Comparison of ENCODE assay signal across 14 cellular contexts in the genomic region with DNA sequence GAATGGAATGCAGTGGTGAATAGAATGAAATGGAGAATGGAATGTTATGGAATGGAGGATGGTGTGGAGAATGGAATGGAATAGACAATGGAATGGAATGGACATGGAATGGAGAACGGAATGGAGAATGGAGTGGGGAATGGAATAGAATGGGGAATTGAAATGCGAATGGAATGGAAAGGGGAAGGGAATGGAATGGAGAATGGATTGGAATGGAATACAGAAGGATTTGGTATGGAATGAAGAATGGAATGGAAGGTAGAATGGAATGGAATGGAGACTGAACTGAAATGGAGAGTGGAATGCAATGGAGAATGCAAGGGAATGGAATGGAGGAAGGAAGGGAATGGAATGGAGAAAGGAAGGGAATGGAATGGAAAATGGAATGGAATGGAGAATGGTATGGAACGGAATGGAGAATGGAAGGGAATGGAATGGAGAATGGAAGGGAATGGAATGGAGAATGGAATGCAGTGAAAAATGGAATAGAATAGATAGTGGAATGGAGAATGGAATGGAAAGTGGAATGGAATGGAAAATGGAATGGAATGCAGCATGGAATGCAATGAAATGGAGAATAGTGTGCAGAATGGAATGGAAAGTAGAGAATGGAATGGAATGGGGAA.
DNase-seq lines count a peak whose midpoint lies in the region; ATAC-seq, FAIRE-seq and TF ChIP-seq lines count a peak whose summit lies in the region.
"Had no signal": no experiment of that assay in that cellular context is flagged by ENCODE, and none has a peak within 500 bp of the region (broad histone marks: within the 10 kb centered on the region; RNA-seq: fewer than 3 reads in every experiment).

No MANE protein-coding gene starts in this region.

- H3K9ac ChIP-seq in H9 (ENCODE audit: extremely low read depth, insufficient read length, low read length) (no peak overlapping the region), HUES48 (ENCODE audit: low read depth, low read length) (no peak overlapping the region), H1 (replicated peaks in 1 of 4; ENCODE audit: extremely low read depth in 1 of 4, low read depth in 3 of 4, low read length in 3 of 4) (no peak overlapping the region)

- no peak overlapping the region for H2AFZ ChIP-seq in H9 (ENCODE audit: low read length)
- no peak overlapping the region for H2AFZ ChIP-seq in H1 (ENCODE audit: low read length)

- H2BK120ac ChIP-seq in H9 (ENCODE audit: low read depth, low read length, poor library complexity, severe bottlenecking) (no peak overlapping the region), H1 (replicated peaks; ENCODE audit: low read depth, low read length) (no peak overlapping the region)

- H4K8ac ChIP-seq in H9 (replicated peaks; ENCODE audit: insufficient read length, low read depth, low read length) (no peak overlapping the region), H1 (ENCODE audit: extremely low read depth, insufficient read depth, low read length) (no peak overlapping the region)

- H3K4ac ChIP-seq in H9 (ENCODE audit: low read depth, low read length) (no peak overlapping the region), H1 (replicated peaks; ENCODE audit: insufficient read length, low read depth, low read length) (no peak overlapping the region)

- no peak overlapping the region for H3K23ac ChIP-seq in H9 (ENCODE audit: insufficient read length, low read depth, low read length)
- H3K23ac ChIP-seq in H1 (ENCODE audit: insufficient read length) = no peak overlapping the region

- H3K4me1 ChIP-seq in H9 (ENCODE audit: insufficient read depth, low read length) (no peaks in the 10 kb centered on the region), HUES48 (ENCODE audit: control insufficient read depth, insufficient read depth, low read length) (no peaks in the 10 kb centered on the region), H1 (replicated peaks in 1 of 4; ENCODE audit: control insufficient read depth in 3 of 4, insufficient read depth in 4 of 4, low read length in 3 of 4) (no peaks in the 10 kb centered on the region)
- H3K4me1 ChIP-seq: HAP-1 had no signal

- TF ChIP-seq POLR2A in H1 (IDR thresholded peaks at IDR 0.05; ENCODE audit: control extremely low read depth in 1 of 2, low read depth in 2 of 2, low read length in 2 of 2) = no peak

- H3K4me2 ChIP-seq in H9 (ENCODE audit: insufficient read depth, insufficient read length, low read length) (no peak overlapping the region), H1 (ENCODE audit: insufficient read depth in 1 of 2, low read depth in 2 of 2, low read length in 2 of 2) (no peak overlapping the region)

- H4K5ac ChIP-seq in H9 (ENCODE audit: insufficient read length, low read depth, low read length) = no peak overlapping the region
- no peak overlapping the region for H4K5ac ChIP-seq in H1 (ENCODE audit: insufficient read length, low read depth, low read length)

- no peaks in the 10 kb centered on the region for H3K27me3 Mint-ChIP-seq in H9 (ENCODE audit: low read depth)
- H3K27me3 Mint-ChIP-seq: CD4-positive, alpha-beta memory T cell had no signal

- no peak overlapping the region for H3K4me3 Mint-ChIP-seq in H9
- H3K4me3 Mint-ChIP-seq: CD4-positive, alpha-beta memory T cell had no signal

- H3K36me3 Mint-ChIP-seq in H9 (ENCODE audit: insufficient read depth in 1 of 3, low read depth in 3 of 3) = peaks cover under 1 to 4% (median under 1%) of the 10 kb centered on the region in 3 experiments; a peak in 3 of 7 replicates

- H3K27ac Mint-ChIP-seq in H9 = no peak overlapping the region
- H3K27ac Mint-ChIP-seq: CD4-positive, alpha-beta memory T cell had no signal

- H3K36me3 ChIP-seq in HUES48 (ENCODE audit: control insufficient read depth, insufficient read depth, low read length) (peaks cover 33% of the 10 kb centered on the region), H1 (ENCODE audit: control insufficient read depth in 2 of 4, insufficient read depth in 4 of 4, low read length in 3 of 4) (peaks cover 0 to 63% (median 11%) of the 10 kb centered on the region in 4 experiments; a peak in 5 of 8 replicates)

- H3K56ac ChIP-seq in H9 (ENCODE audit: insufficient read length, low read depth, low read length) (no peak overlapping the region), H1 (replicated peaks; ENCODE audit: insufficient read length, low read depth, low read length) (no peak overlapping the region)

- H3T11ph ChIP-seq in H9 (ENCODE audit: low read length) = no peak overlapping the region

- H3K9me3 ChIP-seq in H9 (ENCODE audit: control insufficient read depth, low read depth, low read length) (peaks cover 91% of the 10 kb centered on the region), HUES48 (ENCODE audit: control insufficient read depth, insufficient read depth, low read length) (peaks cover 87% of the 10 kb centered on the region), H1 (ENCODE audit: insufficient read depth in 2 of 2, low read depth in 1 of 2, low read length in 1 of 2) (peaks cover 4 to 78% of the 10 kb centered on the region in 2 experiments; a peak in 3 of 4 replicates)
- H3K9me3 ChIP-seq: HAP-1 had no signal

- POLR2A ChIA-PET in H1 (lab: Charles Lee; ENCODE audit: partially characterized antibody) = no interaction called here

- DNase-seq in H9 (no peak), H1 (ENCODE audit: low read depth in 1 of 2, low spot score in 2 of 2) (no peak), germinal center (ENCODE audit: low spot score) (no peak), NOMO-1 treated with dmso at 0.1 percent for 144 hours (lab: John Stamatoyannopoulos, UW; ENCODE audit: unreplicated experiment) (no peak)
- DNase-seq: C1 segment of cervical spinal cord; Calu3; CD4-positive, alpha-beta memory T cell; COR-L47; DND-41 had no signal

- H3K4me1 Mint-ChIP-seq in H9 = no peaks in the 10 kb centered on the region
- H3K4me1 Mint-ChIP-seq: CD4-positive, alpha-beta memory T cell had no signal

- H2BK15ac ChIP-seq in H9 (ENCODE audit: low read depth, low read length) (no peak overlapping the region), H1 (ENCODE audit: low read length) (no peak overlapping the region)

- H4K20me1 ChIP-seq in H9 (ENCODE audit: control insufficient read depth, insufficient read depth, insufficient read length) (no peaks in the 10 kb centered on the region), H1 (replicated peaks in 1 of 2; ENCODE audit: control insufficient read depth in 1 of 2, insufficient read depth in 2 of 2, low read length in 2 of 2) (no peaks in the 10 kb centered on the region)

- no peak for TF ChIP-seq CTCF in H9 (conservative IDR thresholded peaks at IDR 0.05)
- no peak for TF ChIP-seq CTCF in H1 (IDR thresholded peaks at IDR 0.05; ENCODE audit: control extremely low read depth in 1 of 3, insufficient read depth in 1 of 3, low read depth in 1 of 3, low read length in 3 of 3)

- H4K91ac ChIP-seq in H9 (ENCODE audit: insufficient read length, low read depth, low read length) (no peak overlapping the region), H1 (replicated peaks; ENCODE audit: insufficient read length, low read length) (no peak overlapping the region)

- no peaks in the 10 kb centered on the region for H3K27me3 ChIP-seq in H9 (ENCODE audit: insufficient read depth, low read length)
- no peaks in the 10 kb centered on the region for H3K27me3 ChIP-seq in HUES48 (ENCODE audit: control insufficient read depth, insufficient read depth, low read length)
- H3K27me3 ChIP-seq in H1 (replicated peaks in 1 of 4; ENCODE audit: control insufficient read depth in 3 of 4, extremely low read depth in 1 of 4, insufficient read depth in 3 of 4, low read length in 3 of 4) = no peaks in the 10 kb centered on the region

- H3K14ac ChIP-seq in H9 (ENCODE audit: insufficient read depth, low read length) = no peak overlapping the region
- H3K14ac ChIP-seq in H1 (ENCODE audit: insufficient read length) = no peak overlapping the region

- H2BK12ac ChIP-seq in H9 (ENCODE audit: insufficient read length, low read depth, low read length) (peak overlapping the region; percentile 60), H1 (ENCODE audit: low read depth, low read length) (peak overlapping the region; percentile 68; the same call in 1 of the 2 replicates)

- no peak for TF ChIP-seq EP300 in H1 (IDR thresholded peaks at IDR 0.05; ENCODE audit: borderline replicate concordance in 1 of 2, low read depth in 2 of 2, low read length in 2 of 2)

- H2BK5ac ChIP-seq in H9 (ENCODE audit: insufficient read length, low read length) (no peak overlapping the region), H1 (ENCODE audit: low read depth, low read length) (no peak overlapping the region; the same call in 1 of the 2 replicates)

- no peak overlapping the region for H3K18ac ChIP-seq in H9 (ENCODE audit: insufficient read length, low read depth, low read length)
- no peak overlapping the region for H3K18ac ChIP-seq in H1 (ENCODE audit: extremely low read depth, low read length)

- H2AK5ac ChIP-seq in H9 (ENCODE audit: insufficient read length, low read length) = no peak overlapping the region
- peak overlapping the region; percentile 98; the same call in 1 of the 2 replicates for H2AK5ac ChIP-seq in H1 (ENCODE audit: low read depth, low read length)

- no peak for TF ChIP-seq RAD21 in H1 (IDR thresholded peaks at IDR 0.05 in 1 of 2, conservative IDR thresholded peaks at IDR 0.05 in 1 of 2; ENCODE audit: low read depth in 2 of 2, low read length in 2 of 2)

- H3K79me1 ChIP-seq in H9 (ENCODE audit: insufficient read depth, low read depth, low read length, poor library complexity, severe bottlenecking) (no peaks in the 10 kb centered on the region), H1 (ENCODE audit: low read depth, low read length) (no peaks in the 10 kb centered on the region)

- H3K23me2 ChIP-seq in H9 (ENCODE audit: insufficient read length, low read depth, low read length, poor library complexity, severe bottlenecking) (no peaks in the 10 kb centered on the region), H1 (ENCODE audit: low read depth, low read length) (peaks cover 62% of the 10 kb centered on the region; the same call in 1 of the 2 replicates)

- CTCF ChIA-PET in H1 (lab: Charles Lee; ENCODE audit: partially characterized antibody) = no interaction called here

- no peaks in the 10 kb centered on the region for H3K79me2 ChIP-seq in H9 (ENCODE audit: insufficient read depth, low read length)
- H3K79me2 ChIP-seq in H1 (ENCODE audit: control insufficient read depth in 1 of 2, insufficient read depth in 2 of 2, low read length in 2 of 2) = no peaks in the 10 kb centered on the region

- H3K4me3 ChIP-seq in HUES48 (ENCODE audit: low read depth, low read length) (peak overlapping the region; percentile 31; the same call in 1 of the 2 replicates), H1 (ENCODE audit: extremely low read depth in 1 of 4, insufficient read depth in 2 of 4, low read depth in 3 of 4, low read length in 4 of 4) (no peak overlapping the region)
- H3K4me3 ChIP-seq: HAP-1 had no signal

- 100% methylated on average over 3 of the region's 3 CpGs for WGBS in H9 (ENCODE audit: extremely low coverage, insufficient read length, low lambda C conversion rate)
- WGBS in H1 (ENCODE audit: extremely low coverage in 1 of 2, insufficient coverage in 1 of 2, insufficient read length in 1 of 2, insufficient replicate concordance in 2 of 2, low coverage in 1 of 2, low lambda C conversion rate in 2 of 2, missing lambda C conversion rate in 1 of 2), 2 experiments = 84 to 100% methylated on average over 3 of the region's 3 CpGs

- no peaks in the 10 kb centered on the region for H3K9me3 Mint-ChIP-seq in H9
- H3K9me3 Mint-ChIP-seq: CD4-positive, alpha-beta memory T cell had no signal

- no peak for ATAC-seq in HG02798 (IDR thresholded peaks at IDR 0.05; ENCODE audit: poor library complexity, unreplicated experiment)

- no peak overlapping the region for H2BK20ac ChIP-seq in H9 (ENCODE audit: low read depth, low read length, poor library complexity, severe bottlenecking)
- no peak overlapping the region for H2BK20ac ChIP-seq in H1 (ENCODE audit: low read length)

- peak overlapping the region; percentile 75 for H3K27ac ChIP-seq in H9 (ENCODE audit: insufficient read length, low read depth, low read length)
- no peak overlapping the region for H3K27ac ChIP-seq in HUES48 (ENCODE audit: low read depth, low read length)
- no peak overlapping the region for H3K27ac ChIP-seq in H1 (ENCODE audit: low read depth, low read length)

- FAIRE-seq in H1 (lab: Jason Lieb, UNC) = no peak
- FAIRE-seq: G401.6, GM12892 had no signal
